In the genomic region with DNA sequence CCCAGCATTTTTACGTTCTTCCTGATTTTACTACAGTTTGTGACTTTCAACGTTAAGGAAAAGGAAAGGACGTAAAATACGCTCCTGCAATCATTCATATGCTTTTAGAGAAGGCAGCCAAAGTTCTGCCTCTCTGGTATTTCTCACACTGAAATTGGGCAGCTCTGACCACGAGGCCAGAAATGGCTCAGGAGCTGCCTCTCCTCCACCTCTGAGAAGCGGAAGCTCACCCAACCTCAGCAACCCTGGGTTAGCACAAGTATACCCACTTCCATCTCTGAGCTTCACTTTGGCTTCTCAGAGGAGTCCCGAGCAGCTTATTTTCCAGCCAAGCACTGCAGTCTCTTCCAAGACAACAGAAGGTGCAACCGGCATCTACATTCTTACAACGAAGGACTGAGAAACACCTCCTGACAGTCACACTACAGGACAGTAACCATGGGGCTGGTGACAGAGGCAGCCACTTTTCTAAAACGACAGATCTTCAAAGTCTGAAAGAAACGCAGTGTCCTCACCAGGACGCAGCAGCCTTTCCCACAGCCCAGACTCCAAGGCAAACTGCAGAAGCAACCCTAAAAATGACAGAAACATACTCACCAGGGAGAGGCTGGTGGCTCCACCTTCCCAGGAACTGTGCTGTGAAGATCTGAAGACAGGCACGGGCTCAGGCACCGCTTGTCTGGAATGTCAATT, we compare ENCODE assay signal across 7 cellular contexts.
DNase-seq lines count a peak whose midpoint lies in the region; ATAC-seq and TF ChIP-seq lines count a peak whose summit lies in the region.
"Not testable (repeated sequence)": the region's sequence is repeated elsewhere in the genome, so short reads cannot be mapped to it uniquely, and the experiment has no call there.

No MANE protein-coding gene starts in this region.

- peaks cover 23% of the 10 kb centered on the region for H3K4me1 Mint-ChIP-seq in activated CD8-positive, alpha-beta memory T cell treated with anti-CD3 and anti-CD28 coated beads, Interleukin-2, amount 10 ng/mL, durations not matched to agents 7 days and 5 days

- H3K4me1 ChIP-seq in iPS-15b (ENCODE audit: control insufficient read depth, insufficient read depth, low read length); psoas muscle: not testable (repeated sequence)

- intact Hi-C loops in psoas muscle (cut with DNase I): not testable (repeated sequence)

- CTCF ChIA-PET in activated CD8-positive, alpha-beta memory T cell treated with anti-CD3 and anti-CD28 coated beads, Interleukin-2, amount 10 ng/mL, durations not matched to agents 7 days and 5 days (lab: Charles Lee): not testable (repeated sequence)

- not testable (repeated sequence) for H3K27me3 Mint-ChIP-seq in activated CD8-positive, alpha-beta memory T cell treated with anti-CD3 and anti-CD28 coated beads, Interleukin-2, amount 10 ng/mL, durations not matched to agents 7 days and 5 days

- H3K9ac ChIP-seq in iPS-15b (ENCODE audit: low read depth, low read length): not testable (repeated sequence)

- ATAC-seq in GM18907 (IDR thresholded peaks at IDR 0.05; ENCODE audit: unreplicated experiment) (peak; percentile 39), HG02678 (IDR thresholded peaks at IDR 0.05; ENCODE audit: unreplicated experiment) (peak; percentile 44), psoas muscle (peak; percentile 44 to 56 (median 52))
- peak; percentile 35 for ATAC-seq in activated CD8-positive, alpha-beta memory T cell treated with anti-CD3 and anti-CD28 coated beads, Interleukin-2, amount 10 ng/mL, durations not matched to agents 7 days and 5 days

- H3K4me3 Mint-ChIP-seq in activated CD8-positive, alpha-beta memory T cell treated with anti-CD3 and anti-CD28 coated beads, Interleukin-2, amount 10 ng/mL, durations not matched to agents 7 days and 5 days: peak overlapping the region; percentile 62

- not testable (repeated sequence) for H3K4me3 ChIP-seq in MG63
- peak overlapping the region; percentile 59 for H3K4me3 ChIP-seq in coronary artery
- peak overlapping the region; percentile 8 for H3K4me3 ChIP-seq in iPS-15b (ENCODE audit: low read depth, low read length)
- peak overlapping the region; percentile 59 for H3K4me3 ChIP-seq in psoas muscle

- H3K36me3 ChIP-seq in MG63; iPS-15b (ENCODE audit: control insufficient read depth, insufficient read depth, low read length); psoas muscle (ENCODE audit: insufficient read depth in 1 of 2, low read depth in 1 of 2): not testable (repeated sequence)

- H3K9me3 Mint-ChIP-seq in activated CD8-positive, alpha-beta memory T cell treated with anti-CD3 and anti-CD28 coated beads, Interleukin-2, amount 10 ng/mL, durations not matched to agents 7 days and 5 days (ENCODE audit: low read depth): not testable (repeated sequence)

- DNase-seq in MG63: peak; percentile 39
- DNase-seq in activated CD8-positive, alpha-beta memory T cell treated with anti-CD3 and anti-CD28 coated beads, Interleukin-2, amount 10 ng/mL, durations not matched to agents 7 days and 5 days: peak; percentile 84
- not testable (repeated sequence) for DNase-seq in coronary artery (ENCODE audit: low spot score); psoas muscle

- TF ChIP-seq CTCF in coronary artery (IDR thresholded peaks at IDR 0.05); psoas muscle (IDR thresholded peaks at IDR 0.05): not testable (repeated sequence)

- not testable (repeated sequence) for H3K27me3 ChIP-seq in MG63; iPS-15b (ENCODE audit: control insufficient read depth, insufficient read depth, low read length); psoas muscle (ENCODE audit: insufficient read depth in 3 of 3, low read length in 2 of 3)

- H3K36me3 Mint-ChIP-seq in activated CD8-positive, alpha-beta memory T cell treated with anti-CD3 and anti-CD28 coated beads, Interleukin-2, amount 10 ng/mL, durations not matched to agents 7 days and 5 days: peaks cover 15% of the 10 kb centered on the region

- peak overlapping the region; percentile 69 to 91 for H3K27ac ChIP-seq in coronary artery
- H3K27ac ChIP-seq in psoas muscle: peak overlapping the region; percentile 46

- peak overlapping the region; percentile 67 for H3K27ac Mint-ChIP-seq in activated CD8-positive, alpha-beta memory T cell treated with anti-CD3 and anti-CD28 coated beads, Interleukin-2, amount 10 ng/mL, durations not matched to agents 7 days and 5 days

- WGBS in psoas muscle, 3 donors: 7 to 11% (median 9%) methylated on average over 5 to 9 of the region's 14 CpGs

- not testable (repeated sequence) for H3K9me3 ChIP-seq in MG63; iPS-15b (ENCODE audit: control insufficient read depth, insufficient read depth, low read length); psoas muscle
